ENCODE assay signal across 11 cellular contexts in genomic region chr4:8205749-8206611, GRCh38. TPM values are rescaled to one million over a fixed set of nuclear protein-coding genes. Genes with fewer than 3 reads are reported as not detected.
DNase-seq lines count a peak whose midpoint lies in the region; ATAC-seq, FAIRE-seq and TF ChIP-seq lines count a peak whose summit lies in the region.
"Had no signal": no experiment of that assay in that cellular context is flagged by ENCODE, and none has a peak within 500 bp of the region (broad histone marks: within the 10 kb centered on the region; RNA-seq: fewer than 3 reads in every experiment).

No MANE protein-coding gene starts in this region.

- no peak overlapping the region for H3K27ac ChIP-seq in coronary artery
- no peak overlapping the region for H3K27ac ChIP-seq in thyroid gland

- FAIRE-seq in RCC 7860 (lab: Jason Lieb, UNC), result no peak

- WGBS in thyroid gland, 2 donors, result 74 to 75% methylated on average over 15 to 16 of the region's 26 CpGs

- H3K4me3 ChIP-seq in coronary artery (no peak overlapping the region), thyroid gland (replicated peaks in 1 of 3) (no peak overlapping the region)

- intact Hi-C loops in left colon (cut with DNase I, micrococcal nuclease) (no loop called here), thyroid gland (cut with DNase I) (no loop called here)

- no peak for TF ChIP-seq POLR2A in thyroid gland (IDR thresholded peaks at IDR 0.05)

- ATAC-seq in left colon (peak; percentile 83), HG03175 (IDR thresholded peaks at IDR 0.05; ENCODE audit: unreplicated experiment) (no peak)
- ATAC-seq: activated CD8-positive, alpha-beta memory T cell treated with anti-CD3 and anti-CD28 coated beads, Interleukin-2, amount 10 ng/mL, durations not matched to agents 7 days and 5 days had no signal

- no peaks in the 10 kb centered on the region for H3K9me3 ChIP-seq in thyroid gland

- peaks cover 9 to 32% of the 10 kb centered on the region in 2 donors for H3K4me1 ChIP-seq in thyroid gland

- no peaks in the 10 kb centered on the region for H3K36me3 ChIP-seq in thyroid gland

- no peaks in the 10 kb centered on the region for H3K27me3 ChIP-seq in thyroid gland

- no peak for TF ChIP-seq CTCF in coronary artery (IDR thresholded peaks at IDR 0.05)
- TF ChIP-seq CTCF in thyroid gland (IDR thresholded peaks at IDR 0.05), result no peak

- DNase-seq in CD1c-positive myeloid dendritic cell (ENCODE audit: extremely low spot score) (peak; percentile 37), Kasumi-1 (lab: John Stamatoyannopoulos, UW) (peak; percentile 34 to 37), NOMO-1 treated with dmso at 0.1 percent for 144 hours (lab: John Stamatoyannopoulos, UW; ENCODE audit: unreplicated experiment) (peak; percentile 47), left colon (no peak), coronary artery (ENCODE audit: low spot score) (no peak), thyroid gland (no peak), RCC 7860 (ENCODE audit: low spot score) (no peak)
- DNase-seq: activated CD8-positive, alpha-beta memory T cell treated with anti-CD3 and anti-CD28 coated beads, Interleukin-2, amount 10 ng/mL, durations not matched to agents 7 days and 5 days; HCEC 1CT; hypothalamus had no signal

RNA-seq across cellular contexts. Expression of gene SH3TC1, which starts 6.9 kb away (rescaled TPM):
- total RNA-seq in left colon (10 to 100 TPM; 13.8 to 18.3 TPM), thyroid gland (10 to 100 TPM; 13.5 to 29.5 (median 16.4) TPM)

RNA-seq across cellular contexts. Expression of gene ABLIM2, which starts 47.4 kb away (rescaled TPM):
- total RNA-seq in left colon (10 to 100 TPM; 18.7 to 24.4 TPM), thyroid gland (10 to 100 TPM in 2 of 4 donors, 1 to 10 TPM in 2; 9.2 to 24.0 (median 12.3) TPM)

Comparison
In these comparisons a context has a peak if more than half of its experiments do, and no peak if none do; other contexts are left out.
1. DNase-seq: peak in CD1c-positive myeloid dendritic cell (single experiment), Kasumi-1 (2 of 2) and NOMO-1 treated with dmso at 0.1 percent for 144 hours (single experiment); none in left colon (0 of 2), coronary artery (single experiment), thyroid gland (0 of 2) and RCC 7860 (single experiment).